ENCODE assay signal across 20 cellular contexts in genomic region chr4:8837181-8837811, GRCh38. TPM values are rescaled to one million over a fixed set of nuclear protein-coding genes. Genes with fewer than 3 reads are reported as not detected.
DNase-seq lines count a peak whose midpoint lies in the region; TF ChIP-seq lines count a peak whose summit lies in the region.
"Had no signal": no experiment of that assay in that cellular context is flagged by ENCODE, and none has a peak within 500 bp of the region (broad histone marks: within the 10 kb centered on the region; RNA-seq: fewer than 3 reads in every experiment).

No MANE protein-coding gene starts in this region.

- H2BK5ac ChIP-seq in neuronal stem cell (ENCODE audit: low read length): peak overlapping the region; percentile 15

- DNase-seq in cardiac septum (ENCODE audit: low spot score): peak; percentile 60
- no peak for DNase-seq in left ventricle myocardium inferior
- DNase-seq in ecto neural progenitor cell (ENCODE audit: low spot score): peak; percentile 79
- peak; percentile 83 for DNase-seq in neuronal stem cell (ENCODE audit: low spot score)
- DNase-seq in ureter (ENCODE audit: low spot score): peak; percentile 32
- no peak for DNase-seq in GM19238 (ENCODE audit: insufficient read length, low spot score)
- DNase-seq in MV-4-11 (lab: John Stamatoyannopoulos, UW): no peak
- no peak for DNase-seq in central memory CD4-positive, alpha-beta T cell
- DNase-seq: CD8-positive, alpha-beta T cell; dermis blood vessel endothelial cell; DND-41; glutamatergic neuron; immature natural killer cell; NCI-H1694 treated with DMSO at 0.1 percent for 48 hours; nephron progenitor cell; SHP77 had no signal

- no peak overlapping the region for H2BK12ac ChIP-seq in neuronal stem cell (ENCODE audit: low read length)

- no peak overlapping the region for H4K91ac ChIP-seq in neuronal stem cell (ENCODE audit: low read depth, low read length, poor library complexity)

- no CpG with 5 or more reads among the region's 19 CpGs for WGBS in neuronal stem cell (ENCODE audit: extremely low coverage in 2 of 2, insufficient read length in 2 of 2, insufficient replicate concordance in 1 of 2), 2 donors

- H3K18ac ChIP-seq in neuronal stem cell (ENCODE audit: low read length): peak overlapping the region; percentile 78

- H3K4me3 ChIP-seq in left ventricle myocardium inferior: no peak overlapping the region
- H3K4me3 ChIP-seq in neuronal stem cell (ENCODE audit: low read length in 2 of 2): no peak overlapping the region

- H3K36me3 ChIP-seq in left ventricle myocardium inferior (no peaks in the 10 kb centered on the region), neuronal stem cell (replicated peaks in 1 of 2; ENCODE audit: control insufficient read depth in 2 of 2, insufficient read depth in 2 of 2, low read length in 2 of 2) (no peaks in the 10 kb centered on the region)

- H3K4me2 ChIP-seq in neuronal stem cell (ENCODE audit: insufficient read depth, low read length, poor library complexity, severe bottlenecking): peak overlapping the region; percentile 34

- H2AFZ ChIP-seq in neuronal stem cell (ENCODE audit: low read length): no peak overlapping the region

- H3K9ac ChIP-seq in neuronal stem cell (ENCODE audit: low read depth, low read length, poor library complexity): no peak overlapping the region

- H3K4me1 ChIP-seq in left ventricle myocardium inferior (no peaks in the 10 kb centered on the region), neuronal stem cell (ENCODE audit: control insufficient read depth in 2 of 2, insufficient read depth in 1 of 2, low read depth in 1 of 2, low read length in 2 of 2) (peaks cover 0 to 17% of the 10 kb centered on the region in 2 donors)

- no peak for TF ChIP-seq CTCF in left ventricle myocardium inferior (IDR thresholded peaks at IDR 0.05; ENCODE audit: borderline replicate concordance)

- H2AK5ac ChIP-seq in neuronal stem cell (ENCODE audit: low read depth, low read length): no peak overlapping the region

- H3K14ac ChIP-seq in neuronal stem cell (ENCODE audit: low read length): no peak overlapping the region

- H4K8ac ChIP-seq in neuronal stem cell (ENCODE audit: low read depth, low read length): no peak overlapping the region

- H3K9me3 ChIP-seq in left ventricle myocardium inferior (replicated peaks): no peaks in the 10 kb centered on the region
- peaks cover 0 to 7% of the 10 kb centered on the region in 2 donors for H3K9me3 ChIP-seq in neuronal stem cell (replicated peaks in 1 of 2; ENCODE audit: control insufficient read depth in 2 of 2, insufficient read depth in 1 of 2, low read depth in 1 of 2, low read length in 2 of 2)

- H3K27me3 ChIP-seq in left ventricle myocardium inferior (ENCODE audit: low read depth) (peaks cover 90% of the 10 kb centered on the region), neuronal stem cell (ENCODE audit: control insufficient read depth in 3 of 3, insufficient read depth in 3 of 3, low read depth in 1 of 3, low read length in 3 of 3) (peaks cover 0 to 10% (median 6%) of the 10 kb centered on the region in 3 experiments)

- H3K27ac ChIP-seq in left ventricle myocardium inferior (replicated peaks) (no peak overlapping the region), neuronal stem cell (replicated peaks; ENCODE audit: low read length) (peak overlapping the region; percentile 23)

- no peaks in the 10 kb centered on the region for H3K79me1 ChIP-seq in neuronal stem cell (ENCODE audit: low read depth, low read length)

- peak overlapping the region; percentile 2 for H3K23ac ChIP-seq in neuronal stem cell (ENCODE audit: low read depth, low read length, poor library complexity)

- H2BK120ac ChIP-seq in neuronal stem cell (ENCODE audit: low read depth, low read length): no peak overlapping the region

- peak overlapping the region; percentile 40 for H2BK15ac ChIP-seq in neuronal stem cell (ENCODE audit: low read length)

- no peak overlapping the region for H3K4ac ChIP-seq in neuronal stem cell (ENCODE audit: low read length)

- intact Hi-C loops in cardiac septum (cut with DNase I): no loop called here
- intact Hi-C loops in left ventricle myocardium inferior (cut with micrococcal nuclease): no loop called here

RNA-seq across cellular contexts. Expression of gene HMX1, which starts 34.3 kb away (rescaled TPM):
- total RNA-seq in cardiac septum (not detected), left ventricle myocardium inferior (not detected), ureter (not detected)
- polyA plus RNA-seq in neuronal stem cell (2013, experiment 1 of 2): 0.04 TPM
- polyA plus RNA-seq in neuronal stem cell (2013, experiment 2 of 2): 0.07 TPM
- total RNA-seq: CD8-positive, alpha-beta T cell; dermis blood vessel endothelial cell; MCF 10A; T-helper 2 cell treated with Interferon-gamma antibody and Interleukin-4, amounts not matched to agents 100 ng/mL and 5 ng/mL, for 36 hours had no signal
- polyA plus RNA-seq: AG04450, esophagus, immature natural killer cell had no signal

Comparison
In these comparisons a context has a peak if more than half of its experiments do, and no peak if none do; other contexts are left out.
1. DNase-seq: peak in cardiac septum (single experiment), ecto neural progenitor cell (single experiment), neuronal stem cell (single experiment) and ureter (single experiment); none in left ventricle myocardium inferior (single experiment), GM19238 (single experiment), MV-4-11 (single experiment) and central memory CD4-positive, alpha-beta T cell (single experiment).